Comparison of ENCODE assay signal across 9 cellular contexts in the genomic region with DNA sequence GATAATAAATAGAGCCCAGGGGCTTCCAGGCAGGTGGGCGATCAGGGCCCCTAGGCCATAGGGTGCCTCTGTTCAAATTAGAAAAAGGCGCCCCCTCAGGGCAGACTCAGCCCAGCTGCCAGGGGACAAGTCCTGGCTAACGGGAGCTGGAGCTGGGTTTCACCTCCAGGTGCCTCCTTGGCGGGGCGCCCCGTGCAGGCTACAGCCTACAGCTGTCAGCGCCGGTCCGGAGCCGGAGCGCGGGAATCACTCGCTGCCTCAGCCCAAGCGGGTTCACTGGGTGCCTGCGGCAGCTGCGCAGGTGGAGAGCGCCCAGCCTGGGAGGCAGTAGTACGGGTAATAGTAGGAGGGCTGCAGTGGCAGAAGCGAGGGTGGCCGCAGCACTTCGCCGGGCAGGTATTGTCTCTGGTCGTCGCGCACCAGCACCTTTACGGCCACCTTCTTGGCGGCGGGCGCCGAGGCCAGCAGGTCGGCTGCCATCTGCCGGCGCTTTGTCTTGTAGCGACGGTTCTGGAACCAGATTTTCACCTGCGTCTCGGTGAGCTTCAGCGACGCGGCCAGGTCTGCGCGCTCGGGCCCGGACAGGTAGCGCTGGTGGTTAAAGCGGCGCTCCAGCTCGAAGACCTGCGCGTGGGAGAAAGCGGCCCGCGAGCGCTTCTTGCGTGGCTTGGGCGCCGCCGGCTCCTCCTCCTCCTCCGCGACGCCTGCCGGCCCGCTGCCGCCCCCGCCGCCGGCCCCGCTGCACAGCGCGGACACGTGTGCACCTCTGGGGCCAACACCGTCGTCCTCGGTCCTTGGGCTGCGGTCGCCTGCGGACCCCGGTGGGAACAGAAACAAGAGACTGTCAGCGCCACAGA. TPM values are rescaled to one million over a fixed set of nuclear protein-coding genes. Genes with fewer than 3 reads are reported as not detected.
DNase-seq lines count a peak whose midpoint lies in the region; ATAC-seq, FAIRE-seq and TF ChIP-seq lines count a peak whose summit lies in the region.
"Had no signal": no experiment of that assay in that cellular context is flagged by ENCODE, and none has a peak within 500 bp of the region (broad histone marks: within the 10 kb centered on the region; RNA-seq: fewer than 3 reads in every experiment).

No MANE protein-coding gene starts in this region.

- POLR2A ChIA-PET in GM12878 (lab: Charles Lee) = no interaction called here

- peak overlapping the region; percentile 11; the same call in 1 of the 2 replicates for H3K4me3 ChIP-seq in GM12878

- peak; percentile 31 for ATAC-seq in HG02610 (IDR thresholded peaks at IDR 0.05; ENCODE audit: unreplicated experiment)
- ATAC-seq in GM12878 = peak; percentile 46
- peak; percentile 45 for ATAC-seq in memory B cell (ENCODE audit: low read depth)

- peak; percentile 83 for DNase-seq in DMS53 treated with DMSO at 0.1 percent for 48 hours (lab: John Stamatoyannopoulos, UW; ENCODE audit: unreplicated experiment)
- DNase-seq in GM12878 (ENCODE audit: low read depth, low spot score) = no peak
- peak in 1 of 2 donors; percentile 45 for DNase-seq in memory B cell (ENCODE audit: low spot score in 2 of 2)
- no peak for DNase-seq in hippocampal formation (lab: John Stamatoyannopoulos, UW)
- DNase-seq in NCI-H1436 (lab: John Stamatoyannopoulos, UW) = no peak
- no peak for DNase-seq in NCI-H345 treated with DMSO at 0.1 percent for 48 hours (lab: John Stamatoyannopoulos, UW; ENCODE audit: unreplicated experiment)
- no peak for DNase-seq in MV-4-11 (lab: John Stamatoyannopoulos, UW)

- peaks cover 2% of the 10 kb centered on the region for H3K9me3 Mint-ChIP-seq in memory B cell

- no peak for TF ChIP-seq EP300 in GM12878 (IDR thresholded peaks at IDR 0.05; ENCODE audit: borderline replicate concordance in 1 of 2, control insufficient read depth in 1 of 2, low read depth in 2 of 2, low read length in 2 of 2)

- CTCF ChIA-PET in GM12878 (lab: Yijun Ruan, JAX) = interaction anchor here (1.2 to 1.6 kb wide), 2 partner anchors 78 to 689 kb away, joined by 4 to 5 read pairs; no protein-coding TSS in a partner anchor

- SMC1A ChIA-PET in GM12878 (lab: Charles Lee; ENCODE audit: uncharacterized antibody, unreplicated experiment) = no interaction called here

- H3K27ac Mint-ChIP-seq in memory B cell = no peak overlapping the region

- no peak overlapping the region for H3K27ac ChIP-seq in GM12878 (ENCODE audit: control insufficient read depth, insufficient read depth)

- H3K27me3 Mint-ChIP-seq in memory B cell = peaks cover 34% of the 10 kb centered on the region

- no TSS peak for BruUV-seq in GM12878 (replicated peaks; lab: Mats Ljungman, UMichigan)

- intact Hi-C loops in GM12878 (cut with micrococcal nuclease; ENCODE audit: unreplicated experiment) = loop anchor here (10.0 kb wide), 1 partner anchor 467 kb away; no protein-coding TSS in a partner anchor

- peaks cover 16% of the 10 kb centered on the region for H3K4me1 Mint-ChIP-seq in memory B cell

- H3K9ac ChIP-seq in GM12878 (ENCODE audit: control insufficient read depth, insufficient read depth, low read length) = no peak overlapping the region

- TF ChIP-seq POLR2A in GM12878 (IDR thresholded peaks at IDR 0.05; ENCODE audit: low read depth, low read length) = no peak

- H2AFZ ChIP-seq in GM12878 (ENCODE audit: control insufficient read depth, low read depth, low read length) = peak overlapping the region; percentile 17; the same call in 1 of the 2 replicates

- WGBS in GM12878 (ENCODE audit: insufficient coverage, insufficient replicate concordance, low lambda C conversion rate, missing lambda C conversion rate) = 62% methylated on average over 48 of the region's 79 CpGs

- RAD21 ChIA-PET in GM12878 (lab: Charles Lee; ENCODE audit: unreplicated experiment) = no interaction called here

- peak; percentile 38 for TF ChIP-seq RAD21 in GM12878 (IDR thresholded peaks at IDR 0.05; ENCODE audit: insufficient read depth, low read depth, low read length)

- peak; percentile 24 to 32 (median 29); a peak in 5 of 6 replicates for TF ChIP-seq CTCF in GM12878 (IDR thresholded peaks at IDR 0.05 in 2 of 3, conservative IDR thresholded peaks at IDR 0.05 in 1 of 3; ENCODE audit: control insufficient read depth in 2 of 3, extremely low read depth in 1 of 3, insufficient read depth in 1 of 3, low read depth in 3 of 3, low read length in 3 of 3)

- no peak for FAIRE-seq in GM12878 (lab: Jason Lieb, UNC)
- FAIRE-seq: colon had no signal

- H3K79me2 ChIP-seq in GM12878 (ENCODE audit: control insufficient read depth, insufficient read depth, low read length) = no peaks in the 10 kb centered on the region

- H3K9me3 ChIP-seq in GM12878 (replicated peaks; ENCODE audit: control insufficient read depth, insufficient read depth, low read length) = no peaks in the 10 kb centered on the region; the same call in 1 of the 3 replicates

- H4K20me1 ChIP-seq in GM12878 (ENCODE audit: control insufficient read depth, insufficient read depth) = no peaks in the 10 kb centered on the region

- no peaks in the 10 kb centered on the region; the same call in 1 of the 2 replicates for H3K4me1 ChIP-seq in GM12878 (ENCODE audit: control insufficient read depth, insufficient read depth, low read length)

- in situ Hi-C loops in GM12878 (cut with MboI) = loop anchor here (25.0 kb wide), 1 partner anchor 1780 kb away; no protein-coding TSS in a partner anchor

- H3K36me3 ChIP-seq in GM12878 (ENCODE audit: control insufficient read depth in 2 of 2, insufficient read depth in 2 of 2, low read length in 1 of 2) = no peaks in the 10 kb centered on the region

- peak overlapping the region; percentile 8 for H3K4me3 Mint-ChIP-seq in memory B cell

- peak overlapping the region; percentile 30 for H3K4me2 ChIP-seq in GM12878 (ENCODE audit: control insufficient read depth, insufficient read depth)

- peaks cover 3% of the 10 kb centered on the region for H3K36me3 Mint-ChIP-seq in memory B cell

- H3K27me3 ChIP-seq in GM12878 (replicated peaks in 1 of 2; ENCODE audit: control insufficient read depth in 2 of 2, insufficient read depth in 2 of 2, low read length in 1 of 2) = peaks cover 33 to 52% of the 10 kb centered on the region in 2 experiments

TF ChIP-seq in GM12878, 131 proteins besides CTCF, POLR2A, EP300 and RAD21 (continues in another document):
- 0 out of 3 replicates have a peak, but pooled peaks of 1 of the 2 experiments have one; percentile 29 for TF ChIP-seq EGR1 (IDR thresholded peaks at IDR 0.05; ENCODE audit: borderline replicate concordance in 1 of 2, low read depth in 2 of 2, low read length in 2 of 2)
- TF ChIP-seq HDAC6 (IDR thresholded peaks at IDR 0.05; ENCODE audit: unreplicated experiment) = no peak
- peak; percentile 33; the same call in 1 of the 2 replicates for TF ChIP-seq SMC3 (IDR thresholded peaks at IDR 0.05; ENCODE audit: borderline replicate concordance, low read length)
- no peak for TF ChIP-seq EZH2 (IDR thresholded peaks at IDR 0.05; ENCODE audit: borderline replicate concordance, control insufficient read depth, low read depth, low read length)
- no peak for TF ChIP-seq HCFC1 (IDR thresholded peaks at IDR 0.05; ENCODE audit: low read length)
- no peak for TF ChIP-seq BMI1 (IDR thresholded peaks at IDR 0.05; ENCODE audit: borderline replicate concordance)

RNA-seq across cellular contexts. Expression of gene NKX3-2, which starts 2.4 kb away (rescaled TPM):
- total RNA-seq in GM12878 (2013; cell fraction: nucleolus; rRNA removed) = not detected in 2 replicates
- not detected in 2 replicates for total RNA-seq in GM12878 (2014; rRNA removed)
- not detected in 2 replicates for total RNA-seq in GM12878 (2014; rRNA removed; fragmentation: Illumina TruSeq; extraction: Trizol)
- total RNA-seq in GM12878 (2021) = not detected in 2 replicates
- polyA plus RNA-seq in GM12878 (2011; ENCODE audit: low read depth) = not detected
- not detected in 2 replicates for polyA plus RNA-seq in GM12878 (2011; rRNA removed)
- not detected in 2 replicates for polyA plus RNA-seq in GM12878 (2011; cell fraction: cytosol; rRNA removed)
- polyA plus RNA-seq in GM12878 (2011; cell fraction: nucleus; rRNA removed) = not detected in 2 replicates
- polyA plus RNA-seq in GM12878 (2012) = not detected in 2 replicates
- not detected in 2 replicates for polyA plus RNA-seq in GM12878 (2014; fragmentation: Illumina TruSeq; extraction: Trizol)
- not detected for polyA plus RNA-seq in GM12878 (2014; fragmentation: Nextera tagmentation; extraction: Ambion mirVana)
- 0.10 TPM in 1 of 2 replicates, not detected in the other for polyA plus RNA-seq in GM12878 (2014; rRNA removed)
- polyA plus RNA-seq in GM12878 (2016; fragmentation: Nextera tagmentation; extraction: Ambion mirVana) = not detected
- polyA minus RNA-seq in GM12878 (2011; rRNA and poly(A)+ RNA removed) = not detected in 2 replicates
- polyA minus RNA-seq in GM12878 (2011; cell fraction: cytosol; rRNA and poly(A)+ RNA removed) = not detected in 2 replicates
- polyA minus RNA-seq in GM12878 (2011; cell fraction: nucleus; rRNA and poly(A)+ RNA removed) = not detected in 2 replicates

RNA-seq across cellular contexts. Expression of gene RAB28, which starts 57.8 kb away (rescaled TPM):
- 24.0 and 28.0 TPM in 2 replicates for total RNA-seq in GM12878 (2013; cell fraction: nucleolus; rRNA removed)
- total RNA-seq in GM12878 (2014; rRNA removed) (12.2 and 16.9 TPM in 2 replicates), GM12878 (2014; rRNA removed; fragmentation: Illumina TruSeq; extraction: Trizol) (18.6 and 21.6 TPM in 2 replicates), GM12878 (2021) (12.2 and 13.2 TPM in 2 replicates)
- 8.5 TPM for polyA plus RNA-seq in GM12878 (2011; ENCODE audit: low read depth)
- polyA plus RNA-seq in GM12878 (2011; rRNA removed) (29.3 and 42.7 TPM in 2 replicates), GM12878 (2014; fragmentation: Illumina TruSeq; extraction: Trizol) (20.0 and 25.9 TPM in 2 replicates), GM12878 (2014; fragmentation: Nextera tagmentation; extraction: Ambion mirVana) (10 to 100 TPM in 1 of 2 experiments, 1 to 10 TPM in 1; 5.8 to 10.6 TPM), GM12878 (2014; rRNA removed) (12.8 and 15.1 TPM in 2 replicates), GM12878 (2016; fragmentation: Nextera tagmentation; extraction: Ambion mirVana) (10 to 100 TPM; 25.2 to 27.8 TPM)
- polyA plus RNA-seq in GM12878 (2011; cell fraction: cytosol; rRNA removed) = 11.2 and 15.6 TPM in 2 replicates
- 12.9 and 14.0 TPM in 2 replicates for polyA plus RNA-seq in GM12878 (2011; cell fraction: nucleus; rRNA removed)
- 9.7 and 13.7 TPM in 2 replicates for polyA plus RNA-seq in GM12878 (2012)
- 11.0 and 12.4 TPM in 2 replicates for polyA minus RNA-seq in GM12878 (2011; rRNA and poly(A)+ RNA removed)
- 3.2 and 4.8 TPM in 2 replicates for polyA minus RNA-seq in GM12878 (2011; cell fraction: cytosol; rRNA and poly(A)+ RNA removed)
- 18.9 and 29.9 TPM in 2 replicates for polyA minus RNA-seq in GM12878 (2011; cell fraction: nucleus; rRNA and poly(A)+ RNA removed)
